Comparison of ENCODE assay signal across 1 cellular context in genomic region chr7:156845379-156846101, GRCh38.
TF ChIP-seq lines count a peak whose summit lies in the region.

No MANE protein-coding gene starts in this region.

TF ChIP-seq in IMR-90, 13 proteins besides CTCF, POLR2A, EP300 and RAD21 (continued from another document):
- no peak for TF ChIP-seq MAZ (IDR thresholded peaks at IDR 0.05; ENCODE audit: borderline replicate concordance, low read depth, low read length)
- TF ChIP-seq MAFK (IDR thresholded peaks at IDR 0.05; ENCODE audit: low read depth, low read length): no peak
- no peak for TF ChIP-seq ELK1 (IDR thresholded peaks at IDR 0.05; ENCODE audit: borderline replicate concordance, low read depth, low read length)
- TF ChIP-seq SMC3 (IDR thresholded peaks at IDR 0.05; ENCODE audit: low read depth, low read length): no peak
- TF ChIP-seq NFE2L2 (IDR thresholded peaks at IDR 0.05; ENCODE audit: low read depth, low read length): no peak
- no peak for TF ChIP-seq FOS (IDR thresholded peaks at IDR 0.05; ENCODE audit: low read depth, low read length)
